20 cellular contexts compared by ENCODE assay signal in genomic region chr3:13497386-13497785, GRCh38. TPM values are rescaled to one million over a fixed set of nuclear protein-coding genes. Genes with fewer than 3 reads are reported as not detected.
DNase-seq lines count a peak whose midpoint lies in the region; ATAC-seq and TF ChIP-seq lines count a peak whose summit lies in the region.
"Had no signal": no experiment of that assay in that cellular context is flagged by ENCODE, and none has a peak within 500 bp of the region (broad histone marks: within the 10 kb centered on the region; RNA-seq: fewer than 3 reads in every experiment).

No MANE protein-coding gene starts in this region.

- H3K4me3 ChIP-seq in OCI-LY3 (ENCODE audit: low read length) (no peak overlapping the region), tibial nerve (no peak overlapping the region)
- H3K4me3 ChIP-seq: BLaER1 treated with 17β-estradiol and CSF1 and Interleukin-3, amounts not matched to agents 10 nM and 100 nM; hepatocyte; lung; pancreas; SJCRH30; thyroid gland had no signal

- no peaks in the 10 kb centered on the region for H3K79me2 ChIP-seq in OCI-LY3 (ENCODE audit: low read length)
- H3K79me2 ChIP-seq: hepatocyte had no signal

- H2AFZ ChIP-seq in OCI-LY3 (ENCODE audit: low read depth, low read length): no peak overlapping the region
- H2AFZ ChIP-seq: hepatocyte had no signal

- 38 to 48% methylated on average over 2 of the region's 2 CpGs for WGBS in tibial nerve, 2 donors

- no peaks in the 10 kb centered on the region; the same call in 1 of the 2 replicates for H4K20me1 ChIP-seq in OCI-LY3 (ENCODE audit: insufficient read depth, low read length)

- H3K36me3 ChIP-seq in OCI-LY3 (replicated peaks; ENCODE audit: low read depth, low read length): no peaks in the 10 kb centered on the region
- H3K36me3 ChIP-seq in tibial nerve: peaks cover 0 to 16% (median 0%) of the 10 kb centered on the region in 3 donors
- H3K36me3 ChIP-seq: BLaER1 treated with 17β-estradiol and CSF1 and Interleukin-3, amounts not matched to agents 10 nM and 100 nM; SJCRH30; thyroid gland had no signal

- DNase-seq in fibroblast of gingiva (ENCODE audit: low read depth): peak; percentile 16
- no peak for DNase-seq in tibial nerve (ENCODE audit: low spot score in 2 of 2)
- DNase-seq in cerebellum (ENCODE audit: low spot score): no peak
- DNase-seq in activated T-cell treated with anti-CD3 and anti-CD28 coated beads, Interleukin-2, amount 50 U/mL, for 1 hour: no peak
- DNase-seq: activated naive CD4-positive, alpha-beta T cell; effector memory CD8-positive, alpha-beta T cell; GDM1; naive B cell; NCI-H2081 treated with DMSO at 0.1 percent for 48 hours; NCI-H524; SJCRH30; stimulated activated naive B cell treated with anti-CD40 and anti-IgM and Interleukin-4, amounts not matched to agents 10 μg/mL and 1 μg/mL and 100 μg/mL, for 72 hours; thyroid gland had no signal

- H3K27ac ChIP-seq in OCI-LY3 (ENCODE audit: low read length) (no peak overlapping the region), tibial nerve (peak overlapping the region in 3 of 4 donors; percentile 23 to 77 (median 66))
- H3K27ac ChIP-seq: BLaER1 treated with 17β-estradiol and CSF1 and Interleukin-3, amounts not matched to agents 10 nM and 100 nM; hepatocyte; pancreas; SJCRH30 had no signal

- no peak for TF ChIP-seq CTCF in OCI-LY3 (IDR thresholded peaks at IDR 0.05; ENCODE audit: low read depth, low read length)
- no peak for TF ChIP-seq CTCF in tibial nerve (IDR thresholded peaks at IDR 0.05)

- H3K4me1 ChIP-seq in OCI-LY3 (ENCODE audit: low read length): peaks cover 34% of the 10 kb centered on the region
- H3K4me1 ChIP-seq in tibial nerve: peaks cover 3 to 61% (median 24%) of the 10 kb centered on the region in 4 donors
- H3K4me1 ChIP-seq: pancreas, SJCRH30 had no signal

- ATAC-seq in GM18868 (IDR thresholded peaks at IDR 0.05; ENCODE audit: unreplicated experiment) (peak; percentile 51), HG02623 (IDR thresholded peaks at IDR 0.05; ENCODE audit: unreplicated experiment) (no peak)
- ATAC-seq: effector memory CD8-positive, alpha-beta T cell; pancreas had no signal

- 0 out of 2 replicates have a peak, but pooled peaks cover 18% of the 10 kb centered on the region for H3K27me3 ChIP-seq in OCI-LY3 (ENCODE audit: low read depth, low read length)
- no peaks in the 10 kb centered on the region for H3K27me3 ChIP-seq in tibial nerve
- H3K27me3 ChIP-seq: BLaER1 treated with 17β-estradiol and CSF1 and Interleukin-3, amounts not matched to agents 10 nM and 100 nM; hepatocyte; pancreas; SJCRH30; thyroid gland had no signal

- no peak for TF ChIP-seq EP300 in tibial nerve (IDR thresholded peaks at IDR 0.05)

- H3K9me3 ChIP-seq in OCI-LY3 (ENCODE audit: insufficient read depth, low read length) (no peaks in the 10 kb centered on the region), tibial nerve (no peaks in the 10 kb centered on the region)
- H3K9me3 ChIP-seq: BLaER1 treated with 17β-estradiol and CSF1 and Interleukin-3, amounts not matched to agents 10 nM and 100 nM; pancreas; SJCRH30; thyroid gland had no signal

- H3K4me2 ChIP-seq in OCI-LY3 (ENCODE audit: low read length): peak overlapping the region; percentile 47
- H3K4me2 ChIP-seq: hepatocyte had no signal

- TF ChIP-seq POLR2A in tibial nerve (IDR thresholded peaks at IDR 0.05): no peak

- H3K9ac ChIP-seq in OCI-LY3 (ENCODE audit: low read length): no peak overlapping the region

RNA-seq across cellular contexts. Expression of gene HDAC11, which starts 17.3 kb away (rescaled TPM):
- total RNA-seq in tibial nerve: 10 to 100 TPM; 20.9 to 25.1 (median 23.9) TPM
- total RNA-seq in cerebellum: 7.6 TPM

RNA-seq across cellular contexts. Expression of gene FBLN2, which starts 51.5 kb away (rescaled TPM):
- total RNA-seq in tibial nerve (100 to 1,000 TPM; 185 to 445 (median 240) TPM), cerebellum (11.3 TPM)
- total RNA-seq: SJCRH30 had no signal

Comparison
In these comparisons a context has a peak if more than half of its experiments do, and no peak if none do; other contexts are left out.
1. RNA of gene FBLN2, which starts 51.5 kb away (total RNA-seq): 185 to 445 TPM in tibial nerve; 11.3 TPM in cerebellum (single experiment); every median in the first group is over 10 times any median in the second.